1 cellular context compared by ENCODE assay signal in the genomic region with DNA sequence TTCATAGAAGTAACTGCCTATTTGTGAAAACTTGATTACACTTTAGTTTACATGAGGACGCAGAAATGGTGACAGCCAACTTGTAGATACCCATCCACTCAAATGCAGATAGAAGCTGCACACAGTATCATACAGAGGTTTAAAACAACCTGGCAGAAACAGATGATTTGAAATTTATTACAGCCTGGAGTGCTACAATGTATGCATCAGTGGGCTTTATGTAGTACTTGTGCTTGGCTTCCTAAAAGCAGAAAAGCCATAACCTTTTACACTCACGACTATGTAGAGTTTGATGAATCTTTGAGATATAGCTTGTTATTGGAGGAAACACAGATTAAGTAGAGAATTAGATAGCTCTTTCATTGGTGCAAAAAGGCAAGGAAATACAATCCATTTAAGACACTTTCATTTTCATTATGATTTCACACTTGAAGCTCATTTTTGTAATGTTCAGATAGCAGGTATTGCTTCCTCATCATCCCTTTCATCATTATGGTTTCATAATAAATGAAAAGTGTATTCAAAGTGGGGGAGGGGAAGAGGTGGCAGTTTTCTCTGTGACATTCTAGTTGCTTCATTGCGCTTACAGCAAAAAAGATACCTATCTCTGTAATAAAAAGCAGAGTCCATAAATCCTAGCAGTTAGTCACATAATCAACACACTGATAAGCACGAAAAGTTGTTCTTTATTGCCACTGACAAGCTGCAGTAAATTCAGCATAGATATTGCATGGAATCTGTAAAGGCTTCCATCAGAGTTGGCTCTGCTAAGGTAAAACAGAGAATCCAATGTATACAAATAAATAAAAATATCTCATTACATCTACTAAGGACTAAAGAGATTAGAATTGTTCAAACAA.
TF ChIP-seq lines count a peak whose summit lies in the region.

No MANE protein-coding gene starts in this region.

TF ChIP-seq in GM12878, 131 proteins besides CTCF, POLR2A, EP300 and RAD21 (continued from another document):
- TF ChIP-seq, protein P1, sequence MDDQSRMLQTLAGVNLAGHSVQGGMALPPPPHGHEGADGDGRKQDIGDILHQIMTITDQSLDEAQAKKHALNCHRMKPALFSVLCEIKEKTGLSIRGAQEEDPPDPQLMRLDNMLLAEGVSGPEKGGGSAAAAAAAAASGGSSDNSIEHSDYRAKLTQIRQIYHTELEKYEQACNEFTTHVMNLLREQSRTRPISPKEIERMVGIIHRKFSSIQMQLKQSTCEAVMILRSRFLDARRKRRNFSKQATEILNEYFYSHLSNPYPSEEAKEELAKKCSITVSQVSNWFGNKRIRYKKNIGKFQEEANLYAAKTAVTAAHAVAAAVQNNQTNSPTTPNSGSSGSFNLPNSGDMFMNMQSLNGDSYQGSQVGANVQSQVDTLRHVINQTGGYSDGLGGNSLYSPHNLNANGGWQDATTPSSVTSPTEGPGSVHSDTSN (IDR thresholded peaks at IDR 0.05; ENCODE audit: insufficient replicate concordance, low read depth, low read length) = no peak
